1 cellular context compared by ENCODE assay signal in the genomic region with DNA sequence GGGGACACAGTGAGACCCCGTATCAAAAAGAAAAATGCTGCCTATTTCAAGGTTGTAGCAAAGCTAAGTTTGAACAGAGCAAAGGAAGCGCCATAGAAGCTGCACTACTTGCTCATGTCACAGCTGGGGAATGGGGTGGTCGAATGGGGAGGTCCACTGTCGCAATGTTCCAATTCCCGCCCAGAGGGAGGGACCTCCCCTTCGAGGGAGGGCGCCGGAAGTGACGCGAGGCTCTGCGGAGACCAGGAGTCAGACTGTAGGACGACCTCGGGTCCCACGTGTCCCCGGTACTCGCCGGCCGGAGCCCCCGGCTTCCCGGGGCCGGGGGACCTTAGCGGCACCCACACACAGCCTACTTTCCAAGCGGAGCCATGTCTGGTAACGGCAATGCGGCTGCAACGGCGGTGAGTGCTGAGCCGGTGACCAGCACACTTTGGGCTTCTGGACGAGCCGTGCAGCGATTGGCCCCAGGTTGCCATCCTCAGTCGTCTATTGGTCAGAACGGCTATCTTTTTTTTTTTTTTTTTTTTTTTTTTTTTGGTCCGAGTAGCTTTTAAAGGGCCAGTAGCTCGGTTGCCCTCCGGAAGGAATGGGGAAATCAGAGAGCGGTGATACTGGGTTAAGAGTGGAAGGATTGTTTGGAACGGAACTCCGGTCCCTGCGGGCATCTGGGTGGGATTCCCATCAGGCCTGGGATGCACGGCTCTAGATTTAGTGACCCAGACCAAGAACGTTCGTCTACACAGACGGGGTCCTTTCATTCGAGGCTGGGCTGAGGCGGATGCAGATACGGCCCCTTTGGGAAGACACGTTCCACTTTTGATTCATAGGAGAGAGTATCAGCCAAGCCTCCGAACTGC.
TF ChIP-seq lines count a peak whose summit lies in the region.

Gene HMBS (plus strand): TSS at position 219 of the 860 bp plus-strand sequence. CDS start 153 bp downstream, at position 372.

TF ChIP-seq in HepG2, 621 proteins besides CTCF, POLR2A, EP300 and RAD21 (continued from another document and continues in another):
- TF ChIP-seq ZIK1 (CRISPR knock-in tag; IDR thresholded peaks at IDR 0.05; ENCODE audit: borderline replicate concordance, low read depth) (peak; percentile 78; the same call in 1 of the 2 replicates), TBP (CRISPR knock-in tag; IDR thresholded peaks at IDR 0.05) (no peak), ZMYM3 (CRISPR knock-in tag; IDR thresholded peaks at IDR 0.05) (0 out of 2 replicates have a peak, but pooled peaks have one; percentile 25), NFYB (CRISPR knock-in tag; IDR thresholded peaks at IDR 0.05) (peak; percentile 85), ZNF282 (IDR thresholded peaks at IDR 0.05; ENCODE audit: partially characterized antibody) (no peak), ZZZ3 (CRISPR knock-in tag; IDR thresholded peaks at IDR 0.05; ENCODE audit: borderline replicate concordance) (peak; percentile 72), SKI (IDR thresholded peaks at IDR 0.05; ENCODE audit: partially characterized antibody) (no peak), ZFP36L1 (CRISPR knock-in tag; IDR thresholded peaks at IDR 0.05) (0 out of 2 replicates have a peak, but pooled peaks have one; percentile 57), HOXA7 (CRISPR knock-in tag; IDR thresholded peaks at IDR 0.05) (no peak), SIX1 (CRISPR knock-in tag; IDR thresholded peaks at IDR 0.05; ENCODE audit: borderline replicate concordance) (no peak), ZNF569 (CRISPR knock-in tag; IDR thresholded peaks at IDR 0.05; ENCODE audit: borderline replicate concordance) (no peak), GATAD1 (CRISPR knock-in tag; IDR thresholded peaks at IDR 0.05) (peak; percentile 91), TP53 (CRISPR knock-in tag; conservative IDR thresholded peaks at IDR 0.05) (0 out of 2 replicates have a peak, but pooled peaks have one; percentile 69), CREB3 (CRISPR knock-in tag; IDR thresholded peaks at IDR 0.05) (peak; percentile 54; the same call in 1 of the 2 replicates), ZNF136 (CRISPR knock-in tag; IDR thresholded peaks at IDR 0.05; ENCODE audit: low read depth) (peak; percentile 93; the same call in 1 of the 2 replicates), ZKSCAN5 (CRISPR knock-in tag; IDR thresholded peaks at IDR 0.05) (no peak), ZFP36L2 (CRISPR knock-in tag; IDR thresholded peaks at IDR 0.05) (no peak), KAT8 (CRISPR knock-in tag; IDR thresholded peaks at IDR 0.05) (peak; percentile 88), FOSL2 (CRISPR knock-in tag; IDR thresholded peaks at IDR 0.05) (no peak), FOXO1 (CRISPR knock-in tag; IDR thresholded peaks at IDR 0.05) (peak; percentile 38), ZBTB38 (CRISPR knock-in tag; IDR thresholded peaks at IDR 0.05) (peak; percentile 24; the same call in 1 of the 2 replicates), EZH2 (conservative IDR thresholded peaks at IDR 0.05; ENCODE audit: low read depth, low read length) (no peak), THRA (CRISPR knock-in tag; IDR thresholded peaks at IDR 0.05; ENCODE audit: borderline replicate concordance) (peak; percentile 53), ZNF501 (CRISPR knock-in tag; IDR thresholded peaks at IDR 0.05) (no peak), U2AF2 (IDR thresholded peaks at IDR 0.05; ENCODE audit: low read depth, low read length) (no peak), HMGA1 (CRISPR knock-in tag; conservative IDR thresholded peaks at IDR 0.05) (no peak), ZNF513 (CRISPR knock-in tag; conservative IDR thresholded peaks at IDR 0.05) (no peak), AGO1 (IDR thresholded peaks at IDR 0.05; ENCODE audit: low read depth, low read length, poor library complexity, severe bottlenecking) (no peak), DBP (CRISPR knock-in tag; IDR thresholded peaks at IDR 0.05; ENCODE audit: not compliant biosample characterization) (no peak), YY1 (IDR thresholded peaks at IDR 0.05; ENCODE audit: insufficient read depth, insufficient replicate concordance, low read depth, low read length) (peak; percentile 54), ZNF549 (CRISPR knock-in tag; IDR thresholded peaks at IDR 0.05) (no peak), ZNF781 (CRISPR knock-in tag; IDR thresholded peaks at IDR 0.05; ENCODE audit: borderline replicate concordance, not compliant biosample characterization) (peak; percentile 52), TFDP2 (CRISPR knock-in tag; IDR thresholded peaks at IDR 0.05) (peak; percentile 97), SIN3A (IDR thresholded peaks at IDR 0.05; ENCODE audit: borderline replicate concordance, low read depth, low read length) (peak; percentile 93)
- TF ChIP-seq, protein P1, sequence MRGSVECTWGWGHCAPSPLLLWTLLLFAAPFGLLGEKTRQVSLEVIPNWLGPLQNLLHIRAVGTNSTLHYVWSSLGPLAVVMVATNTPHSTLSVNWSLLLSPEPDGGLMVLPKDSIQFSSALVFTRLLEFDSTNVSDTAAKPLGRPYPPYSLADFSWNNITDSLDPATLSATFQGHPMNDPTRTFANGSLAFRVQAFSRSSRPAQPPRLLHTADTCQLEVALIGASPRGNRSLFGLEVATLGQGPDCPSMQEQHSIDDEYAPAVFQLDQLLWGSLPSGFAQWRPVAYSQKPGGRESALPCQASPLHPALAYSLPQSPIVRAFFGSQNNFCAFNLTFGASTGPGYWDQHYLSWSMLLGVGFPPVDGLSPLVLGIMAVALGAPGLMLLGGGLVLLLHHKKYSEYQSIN (CRISPR knock-in tag; IDR thresholded peaks at IDR 0.05; ENCODE audit: borderline replicate concordance), result no peak
- TF ChIP-seq, protein P2, sequence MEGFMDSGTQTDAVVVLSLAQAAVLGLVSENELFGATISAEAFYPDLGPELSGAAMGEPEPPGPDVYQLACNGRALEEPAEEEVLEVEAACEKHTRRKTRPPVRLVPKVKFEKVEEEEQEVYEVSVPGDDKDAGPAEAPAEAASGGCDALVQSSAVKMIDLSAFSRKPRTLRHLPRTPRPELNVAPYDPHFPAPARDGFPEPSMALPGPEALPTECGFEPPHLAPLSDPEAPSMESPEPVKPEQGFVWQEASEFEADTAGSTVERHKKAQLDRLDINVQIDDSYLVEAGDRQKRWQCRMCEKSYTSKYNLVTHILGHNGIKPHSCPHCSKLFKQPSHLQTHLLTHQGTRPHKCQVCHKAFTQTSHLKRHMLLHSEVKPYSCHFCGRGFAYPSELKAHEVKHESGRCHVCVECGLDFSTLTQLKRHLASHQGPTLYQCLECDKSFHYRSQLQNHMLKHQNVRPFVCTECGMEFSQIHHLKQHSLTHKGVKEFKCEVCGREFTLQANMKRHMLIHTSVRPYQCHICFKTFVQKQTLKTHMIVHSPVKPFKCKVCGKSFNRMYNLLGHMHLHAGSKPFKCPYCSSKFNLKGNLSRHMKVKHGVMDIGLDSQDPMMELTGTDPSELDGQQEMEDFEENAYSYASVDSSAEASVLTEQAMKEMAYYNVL (CRISPR knock-in tag; IDR thresholded peaks at IDR 0.05; ENCODE audit: borderline replicate concordance), result 0 out of 2 replicates have a peak, but pooled peaks have one; percentile 47
- TF ChIP-seq, protein P3, sequence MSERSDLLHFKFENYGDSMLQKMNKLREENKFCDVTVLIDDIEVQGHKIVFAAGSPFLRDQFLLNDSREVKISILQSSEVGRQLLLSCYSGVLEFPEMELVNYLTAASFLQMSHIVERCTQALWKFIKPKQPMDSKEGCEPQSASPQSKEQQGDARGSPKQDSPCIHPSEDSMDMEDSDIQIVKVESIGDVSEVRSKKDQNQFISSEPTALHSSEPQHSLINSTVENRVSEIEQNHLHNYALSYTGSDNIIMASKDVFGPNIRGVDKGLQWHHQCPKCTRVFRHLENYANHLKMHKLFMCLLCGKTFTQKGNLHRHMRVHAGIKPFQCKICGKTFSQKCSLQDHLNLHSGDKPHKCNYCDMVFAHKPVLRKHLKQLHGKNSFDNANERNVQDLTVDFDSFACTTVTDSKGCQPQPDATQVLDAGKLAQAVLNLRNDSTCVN (CRISPR knock-in tag; IDR thresholded peaks at IDR 0.05; ENCODE audit: borderline replicate concordance), result no peak
- TF ChIP-seq, protein P4, sequence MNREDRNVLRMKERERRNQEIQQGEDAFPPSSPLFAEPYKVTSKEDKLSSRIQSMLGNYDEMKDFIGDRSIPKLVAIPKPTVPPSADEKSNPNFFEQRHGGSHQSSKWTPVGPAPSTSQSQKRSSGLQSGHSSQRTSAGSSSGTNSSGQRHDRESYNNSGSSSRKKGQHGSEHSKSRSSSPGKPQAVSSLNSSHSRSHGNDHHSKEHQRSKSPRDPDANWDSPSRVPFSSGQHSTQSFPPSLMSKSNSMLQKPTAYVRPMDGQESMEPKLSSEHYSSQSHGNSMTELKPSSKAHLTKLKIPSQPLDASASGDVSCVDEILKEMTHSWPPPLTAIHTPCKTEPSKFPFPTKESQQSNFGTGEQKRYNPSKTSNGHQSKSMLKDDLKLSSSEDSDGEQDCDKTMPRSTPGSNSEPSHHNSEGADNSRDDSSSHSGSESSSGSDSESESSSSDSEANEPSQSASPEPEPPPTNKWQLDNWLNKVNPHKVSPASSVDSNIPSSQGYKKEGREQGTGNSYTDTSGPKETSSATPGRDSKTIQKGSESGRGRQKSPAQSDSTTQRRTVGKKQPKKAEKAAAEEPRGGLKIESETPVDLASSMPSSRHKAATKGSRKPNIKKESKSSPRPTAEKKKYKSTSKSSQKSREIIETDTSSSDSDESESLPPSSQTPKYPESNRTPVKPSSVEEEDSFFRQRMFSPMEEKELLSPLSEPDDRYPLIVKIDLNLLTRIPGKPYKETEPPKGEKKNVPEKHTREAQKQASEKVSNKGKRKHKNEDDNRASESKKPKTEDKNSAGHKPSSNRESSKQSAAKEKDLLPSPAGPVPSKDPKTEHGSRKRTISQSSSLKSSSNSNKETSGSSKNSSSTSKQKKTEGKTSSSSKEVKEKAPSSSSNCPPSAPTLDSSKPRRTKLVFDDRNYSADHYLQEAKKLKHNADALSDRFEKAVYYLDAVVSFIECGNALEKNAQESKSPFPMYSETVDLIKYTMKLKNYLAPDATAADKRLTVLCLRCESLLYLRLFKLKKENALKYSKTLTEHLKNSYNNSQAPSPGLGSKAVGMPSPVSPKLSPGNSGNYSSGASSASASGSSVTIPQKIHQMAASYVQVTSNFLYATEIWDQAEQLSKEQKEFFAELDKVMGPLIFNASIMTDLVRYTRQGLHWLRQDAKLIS (CRISPR knock-in tag; IDR thresholded peaks at IDR 0.05), result 0 out of 2 replicates have a peak, but pooled peaks have one; percentile 34
- TF ChIP-seq, protein P5, sequence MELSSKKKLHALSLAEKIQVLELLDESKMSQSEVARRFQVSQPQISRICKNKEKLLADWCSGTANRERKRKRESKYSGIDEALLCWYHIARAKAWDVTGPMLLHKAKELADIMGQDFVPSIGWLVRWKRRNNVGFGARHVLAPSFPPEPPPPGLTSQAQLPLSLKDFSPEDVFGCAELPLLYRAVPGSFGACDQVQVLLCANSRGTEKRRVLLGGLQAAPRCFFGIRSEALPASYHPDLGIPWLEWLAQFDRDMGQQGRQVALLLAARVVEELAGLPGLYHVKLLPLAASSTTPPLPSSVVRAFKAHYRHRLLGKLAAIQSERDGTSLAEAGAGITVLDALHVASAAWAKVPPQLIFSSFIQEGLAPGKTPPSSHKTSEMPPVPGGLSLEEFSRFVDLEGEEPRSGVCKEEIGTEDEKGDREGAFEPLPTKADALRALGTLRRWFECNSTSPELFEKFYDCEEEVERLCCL (CRISPR knock-in tag; IDR thresholded peaks at IDR 0.05; ENCODE audit: borderline replicate concordance), result no peak
- TF ChIP-seq, protein P6, sequence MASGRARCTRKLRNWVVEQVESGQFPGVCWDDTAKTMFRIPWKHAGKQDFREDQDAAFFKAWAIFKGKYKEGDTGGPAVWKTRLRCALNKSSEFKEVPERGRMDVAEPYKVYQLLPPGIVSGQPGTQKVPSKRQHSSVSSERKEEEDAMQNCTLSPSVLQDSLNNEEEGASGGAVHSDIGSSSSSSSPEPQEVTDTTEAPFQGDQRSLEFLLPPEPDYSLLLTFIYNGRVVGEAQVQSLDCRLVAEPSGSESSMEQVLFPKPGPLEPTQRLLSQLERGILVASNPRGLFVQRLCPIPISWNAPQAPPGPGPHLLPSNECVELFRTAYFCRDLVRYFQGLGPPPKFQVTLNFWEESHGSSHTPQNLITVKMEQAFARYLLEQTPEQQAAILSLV (CRISPR knock-in tag; IDR thresholded peaks at IDR 0.05; ENCODE audit: borderline replicate concordance), result peak; percentile 34; the same call in 1 of the 2 replicates
